8 cellular contexts compared by ENCODE assay signal in the genomic region with DNA sequence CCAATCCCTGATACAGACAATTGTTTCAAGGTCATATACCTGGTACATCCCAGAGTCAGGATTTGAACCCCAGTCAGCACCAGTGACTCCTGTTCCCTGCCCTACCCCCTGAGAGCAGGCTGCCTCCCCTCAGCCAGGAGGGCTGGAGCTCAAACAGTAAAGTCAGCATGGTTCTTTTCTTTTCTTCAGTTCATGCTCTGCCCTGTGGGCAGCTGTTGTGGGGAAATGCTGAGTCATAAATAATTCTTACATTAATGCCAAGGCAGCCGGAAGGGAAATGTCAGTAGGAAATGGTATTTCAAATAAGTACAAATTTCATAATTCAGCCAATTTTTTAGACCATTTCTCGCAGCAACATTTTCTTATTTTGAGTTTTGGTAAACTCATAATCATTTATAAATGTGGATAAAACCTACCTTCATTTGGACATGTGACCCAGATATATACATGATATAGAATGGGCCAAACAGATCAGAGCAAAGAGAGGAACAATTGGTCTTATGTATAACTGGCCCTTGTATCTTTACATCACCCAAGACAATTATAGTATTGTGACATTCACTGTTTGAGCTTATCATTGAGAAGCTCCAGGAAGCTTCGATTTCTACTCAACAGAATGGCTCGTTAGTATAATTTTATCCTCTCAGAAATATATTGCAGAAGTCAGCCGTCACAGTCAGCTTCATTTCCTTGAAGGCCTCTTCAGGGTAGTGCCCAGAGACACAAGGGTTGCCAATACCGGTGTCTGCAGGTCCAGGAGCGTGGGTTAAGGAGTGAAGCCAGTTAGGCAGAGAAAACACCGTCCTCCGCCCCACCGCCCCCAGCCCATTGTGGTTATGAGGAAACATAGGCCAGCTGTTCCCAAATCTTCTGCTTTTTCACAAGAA. TPM values are rescaled to one million over a fixed set of nuclear protein-coding genes. Genes with fewer than 3 reads are reported as not detected.
DNase-seq lines count a peak whose midpoint lies in the region; ATAC-seq and TF ChIP-seq lines count a peak whose summit lies in the region.

No MANE protein-coding gene starts in this region.

- no peak overlapping the region for H2AFZ ChIP-seq in osteoblast (ENCODE audit: low read length)

- TF ChIP-seq CTCF in osteoblast (IDR thresholded peaks at IDR 0.05; ENCODE audit: extremely low read depth, low read depth, low read length) = no peak

- H3K4me3 Mint-ChIP-seq in dendritic cell treated with granulocyte-macrophage colony-stimulating factor and Interleukin-4, amounts not matched to agents 40 ng/mL and 50 ng/mL, for 4 days = no peak overlapping the region

- no peaks in the 10 kb centered on the region for H3K36me3 Mint-ChIP-seq in dendritic cell treated with granulocyte-macrophage colony-stimulating factor and Interleukin-4, amounts not matched to agents 40 ng/mL and 50 ng/mL, for 4 days (ENCODE audit: low read depth)

- peaks cover 61% of the 10 kb centered on the region for H3K4me1 Mint-ChIP-seq in dendritic cell treated with granulocyte-macrophage colony-stimulating factor and Interleukin-4, amounts not matched to agents 40 ng/mL and 50 ng/mL, for 4 days (ENCODE audit: low read depth)

- no peaks in the 10 kb centered on the region for H3K27me3 ChIP-seq in osteoblast (ENCODE audit: insufficient read depth, low read length)

- intact Hi-C loops in dendritic cell treated with granulocyte-macrophage colony-stimulating factor and Interleukin-4, amounts not matched to agents 40 ng/mL and 50 ng/mL, for 4 days (cut with micrococcal nuclease) = loop anchor here (1.0 kb wide), 1 partner anchor 8 kb away; no protein-coding TSS in a partner anchor

- H3K9me3 ChIP-seq in osteoblast (ENCODE audit: low read depth, low read length) = no peaks in the 10 kb centered on the region

- DNase-seq in Ammon's horn (ENCODE audit: low spot score) (peak; percentile 16), NOMO-1 treated with dmso at 0.1 percent for 144 hours (lab: John Stamatoyannopoulos, UW; ENCODE audit: unreplicated experiment) (peak; percentile 68), osteoblast (ENCODE audit: insufficient read length, low spot score, missing footprints) (peak; percentile 64), NCI-H2081 treated with DMSO at 0.1 percent for 48 hours (lab: John Stamatoyannopoulos, UW) (no peak), middle frontal gyrus (ENCODE audit: extremely low spot score, low spot score) (no peak)
- DNase-seq in activated T-cell treated with anti-CD3 and anti-CD28 coated beads, Interleukin-2, amount 50 U/mL, for 48 hours = no peak

- H3K27me3 Mint-ChIP-seq in dendritic cell treated with granulocyte-macrophage colony-stimulating factor and Interleukin-4, amounts not matched to agents 40 ng/mL and 50 ng/mL, for 4 days = no peaks in the 10 kb centered on the region

- H3K9me3 Mint-ChIP-seq in dendritic cell treated with granulocyte-macrophage colony-stimulating factor and Interleukin-4, amounts not matched to agents 40 ng/mL and 50 ng/mL, for 4 days = no peaks in the 10 kb centered on the region

- no peak overlapping the region for H3K4me2 ChIP-seq in osteoblast (ENCODE audit: insufficient read depth, low read length)

- no peaks in the 10 kb centered on the region for H3K36me3 ChIP-seq in osteoblast (ENCODE audit: insufficient read depth, low read length)

- no peaks in the 10 kb centered on the region for H4K20me1 ChIP-seq in osteoblast (ENCODE audit: insufficient read depth, low read length)

- H3K79me2 ChIP-seq in osteoblast (ENCODE audit: insufficient read depth, low read length) = no peaks in the 10 kb centered on the region

- ATAC-seq in GM21576 (IDR thresholded peaks at IDR 0.05; ENCODE audit: unreplicated experiment) = peak; percentile 38

- H3K27ac ChIP-seq in osteoblast (ENCODE audit: low read depth, low read length) = peak overlapping the region; percentile 6

- peaks cover 33% of the 10 kb centered on the region for H3K4me1 ChIP-seq in osteoblast (ENCODE audit: insufficient read depth, low read length)

- H3K27ac Mint-ChIP-seq in dendritic cell treated with granulocyte-macrophage colony-stimulating factor and Interleukin-4, amounts not matched to agents 40 ng/mL and 50 ng/mL, for 4 days = peak overlapping the region; percentile 84

- H3K4me3 ChIP-seq in osteoblast (ENCODE audit: insufficient read depth, low read length) = no peak overlapping the region

RNA-seq across cellular contexts. Expression of a gene that starts 28.0 kb away (rescaled TPM):
- not detected in 2 replicates for total RNA-seq in osteoblast

RNA-seq across cellular contexts. Expression of a gene that starts 36.7 kb away (rescaled TPM):
- 0.88 and 1.1 TPM in 2 replicates for total RNA-seq in osteoblast

RNA-seq across cellular contexts. Expression of a gene that starts 56.2 kb away (rescaled TPM):
- total RNA-seq in osteoblast = 48.5 and 61.0 TPM in 2 replicates

Comparison
In these comparisons a context has a peak if more than half of its experiments do, and no peak if none do; other contexts are left out.
1. DNase-seq: peak in Ammon's horn (single experiment), NOMO-1 treated with dmso at 0.1 percent for 144 hours (single experiment) and osteoblast (single experiment); none in NCI-H2081 treated with DMSO at 0.1 percent for 48 hours (single experiment), activated T-cell treated with anti-CD3 and anti-CD28 coated beads, Interleukin-2, amount 50 U/mL, for 48 hours (0 of 2) and middle frontal gyrus (single experiment).